In the genomic region with DNA sequence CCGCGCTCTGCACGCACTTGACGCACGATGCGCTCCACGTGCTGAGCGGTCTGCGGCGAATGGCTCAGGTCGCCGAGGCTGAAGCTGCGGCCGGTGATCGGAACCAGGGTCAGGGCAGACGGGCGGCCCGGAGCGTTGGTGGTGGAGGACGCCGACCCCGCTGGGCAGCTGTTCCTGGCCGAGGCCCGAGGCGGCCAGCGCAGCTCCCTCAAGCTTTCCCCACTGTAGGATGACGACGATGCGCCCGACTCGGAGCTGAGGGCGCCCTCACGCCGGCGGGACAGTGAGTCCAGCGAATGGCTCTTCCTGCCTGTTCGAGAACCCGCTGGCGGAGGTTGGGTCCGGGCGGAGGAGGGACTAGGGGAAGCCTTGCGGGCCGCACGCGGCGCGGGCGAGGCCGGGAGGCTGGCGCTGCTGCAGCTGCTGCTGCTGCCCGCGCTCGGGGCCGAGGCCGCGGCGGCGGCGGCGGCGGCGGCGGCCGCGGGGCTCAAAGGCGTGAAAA, we compare ENCODE assay signal across 13 cellular contexts. TPM values are rescaled to one million over a fixed set of nuclear protein-coding genes. Genes with fewer than 3 reads are reported as not detected.
A peak's percentile ranks its signal among the peaks of the same experiment; 100 is the strongest.
DNase-seq lines count a peak whose midpoint lies in the region; ATAC-seq and TF ChIP-seq lines count a peak whose summit lies in the region.
"Had no signal": no experiment of that assay in that cellular context is flagged by ENCODE, and none has a peak within 500 bp of the region (broad histone marks: within the 10 kb centered on the region; RNA-seq: fewer than 3 reads in every experiment).

No MANE protein-coding gene starts in this region.

- WGBS in tibial nerve, 2 donors, result 32 to 36% methylated on average over 47 to 57 of the region's 66 CpGs

- H3K4me1 ChIP-seq in tibial nerve, result peaks cover 0 to 38% (median 25%) of the 10 kb centered on the region in 4 donors

- H3K36me3 ChIP-seq in tibial nerve, result no peaks in the 10 kb centered on the region

- ATAC-seq in WTC11 (no peak), memory B cell (ENCODE audit: low read depth) (no peak), HG03460 (IDR thresholded peaks at IDR 0.05; ENCODE audit: unreplicated experiment) (no peak)

- H3K27ac Mint-ChIP-seq in activated naive CD4-positive, alpha-beta T cell treated with anti-CD3 and anti-CD28 coated beads, Interleukin-2, amount 50 U/mL, for 24 hours, result no peak overlapping the region
- no peak overlapping the region for H3K27ac Mint-ChIP-seq in WTC11
- no peak overlapping the region for H3K27ac Mint-ChIP-seq in memory B cell

- H3K27ac ChIP-seq in tibial nerve, result no peak overlapping the region
- H3K27ac ChIP-seq: PC-9 had no signal

- no peak for DNase-seq in activated naive CD4-positive, alpha-beta T cell (lab: John Stamatoyannopoulos, UW)
- DNase-seq in WTC11 (ENCODE audit: low spot score) (peak; percentile 24), memory B cell (ENCODE audit: low spot score in 2 of 2) (no peak), tibial nerve (ENCODE audit: low spot score in 2 of 2) (no peak), SW480 (ENCODE audit: low spot score) (no peak), GM10248 (ENCODE audit: extremely low spot score) (no peak)
- DNase-seq: kidney glomerular epithelial cell, NCI-H1694 had no signal

- H3K9me3 ChIP-seq in tibial nerve, result no peaks in the 10 kb centered on the region

- POLR2A ChIA-PET in WTC11 (lab: Charles Lee), result no interaction called here
- POLR2A ChIA-PET in GM10248 (lab: Yijun Ruan, JAX), result interaction anchor here (0.6 kb wide), 1 partner anchor 13 kb away, joined by 3 read pairs; no protein-coding TSS in a partner anchor

- peaks cover 3 to 92% of the 10 kb centered on the region in 2 donors for H3K27me3 ChIP-seq in tibial nerve

- H3K36me3 Mint-ChIP-seq in activated naive CD4-positive, alpha-beta T cell treated with anti-CD3 and anti-CD28 coated beads, Interleukin-2, amount 50 U/mL, for 24 hours, result no peaks in the 10 kb centered on the region
- peaks cover 2% of the 10 kb centered on the region; the same call in 1 of the 2 replicates for H3K36me3 Mint-ChIP-seq in WTC11
- H3K36me3 Mint-ChIP-seq in memory B cell, result no peaks in the 10 kb centered on the region

- peak overlapping the region; percentile 15 for H3K4me3 Mint-ChIP-seq in activated naive CD4-positive, alpha-beta T cell treated with anti-CD3 and anti-CD28 coated beads, Interleukin-2, amount 50 U/mL, for 24 hours
- H3K4me3 Mint-ChIP-seq in WTC11, result peak overlapping the region; percentile 33
- H3K4me3 Mint-ChIP-seq in memory B cell, result peak overlapping the region; percentile 50

- CTCF ChIA-PET in WTC11 (lab: Charles Lee), result interaction anchor here (0.7 to 5.9 kb wide), 11 partner anchors 10 to 246 kb away, joined by 3 to 130 read pairs (median 5); a partner anchor contains a TSS
- CTCF ChIA-PET in GM10248 (lab: Yijun Ruan, JAX), result interaction anchor here (1.0 to 4.7 kb wide), 4 partner anchors 9 to 331 kb away, joined by 3 to 41 read pairs (median 7); no protein-coding TSS in a partner anchor

- H3K4me1 Mint-ChIP-seq in activated naive CD4-positive, alpha-beta T cell treated with anti-CD3 and anti-CD28 coated beads, Interleukin-2, amount 50 U/mL, for 24 hours, result peaks cover 10% of the 10 kb centered on the region
- H3K4me1 Mint-ChIP-seq in WTC11, result no peaks in the 10 kb centered on the region
- peaks cover 8% of the 10 kb centered on the region for H3K4me1 Mint-ChIP-seq in memory B cell

- TF ChIP-seq CTCF in WTC11 (IDR thresholded peaks at IDR 0.05) (no peak), tibial nerve (IDR thresholded peaks at IDR 0.05) (no peak), GM10248 (IDR thresholded peaks at IDR 0.05; ENCODE audit: control extremely low read depth, extremely low read depth, low read depth, missing control alignments) (no peak)

- H3K4me3 ChIP-seq in tibial nerve, result peak overlapping the region; percentile 19 to 52 (median 32)
- H3K4me3 ChIP-seq: PC-9 had no signal

- TF ChIP-seq POLR2A in tibial nerve (IDR thresholded peaks at IDR 0.05), result no peak

- H3K9me3 Mint-ChIP-seq in activated naive CD4-positive, alpha-beta T cell treated with anti-CD3 and anti-CD28 coated beads, Interleukin-2, amount 50 U/mL, for 24 hours, result no peaks in the 10 kb centered on the region
- H3K9me3 Mint-ChIP-seq in WTC11 (no peaks in the 10 kb centered on the region), memory B cell (no peaks in the 10 kb centered on the region)

- peaks cover 47% of the 10 kb centered on the region for H3K27me3 Mint-ChIP-seq in activated naive CD4-positive, alpha-beta T cell treated with anti-CD3 and anti-CD28 coated beads, Interleukin-2, amount 50 U/mL, for 24 hours
- H3K27me3 Mint-ChIP-seq in WTC11 (ENCODE audit: low read depth), result peaks cover 81% of the 10 kb centered on the region
- H3K27me3 Mint-ChIP-seq in memory B cell, result peaks cover 30% of the 10 kb centered on the region

- TF ChIP-seq EP300 in tibial nerve (IDR thresholded peaks at IDR 0.05), result no peak

TF ChIP-seq in WTC11, 78 proteins besides CTCF, POLR2A, EP300 and RAD21:
- TF ChIP-seq FOXK1 (CRISPR knock-in tag; IDR thresholded peaks at IDR 0.05) (0 out of 2 replicates have a peak, but pooled peaks have one; percentile 21), CREM (CRISPR knock-in tag; IDR thresholded peaks at IDR 0.05) (no peak), TP53 (CRISPR knock-in tag; IDR thresholded peaks at IDR 0.05) (no peak), NR1H2 (CRISPR knock-in tag; IDR thresholded peaks at IDR 0.05) (no peak)

RNA-seq across cellular contexts. Expression of a gene that starts 2.0 kb away (rescaled TPM):
- total RNA-seq in WTC11 (2021) (1.7 to 2.2 TPM (median 2.1 TPM) in 3 replicates), tibial nerve (not detected)
- total RNA-seq: epithelial cell of proximal tubule, PC-9, posterior vena cava had no signal

RNA-seq across cellular contexts. Expression of a gene that starts 38.7 kb away (rescaled TPM):
- total RNA-seq in WTC11 (2021), result 6.6 to 10.1 TPM (median 8.1 TPM) in 3 replicates
- 10 to 100 TPM; 54.4 to 66.3 (median 57.7) TPM for total RNA-seq in tibial nerve
